ENCODE assay signal across 21 cellular contexts in the genomic region with DNA sequence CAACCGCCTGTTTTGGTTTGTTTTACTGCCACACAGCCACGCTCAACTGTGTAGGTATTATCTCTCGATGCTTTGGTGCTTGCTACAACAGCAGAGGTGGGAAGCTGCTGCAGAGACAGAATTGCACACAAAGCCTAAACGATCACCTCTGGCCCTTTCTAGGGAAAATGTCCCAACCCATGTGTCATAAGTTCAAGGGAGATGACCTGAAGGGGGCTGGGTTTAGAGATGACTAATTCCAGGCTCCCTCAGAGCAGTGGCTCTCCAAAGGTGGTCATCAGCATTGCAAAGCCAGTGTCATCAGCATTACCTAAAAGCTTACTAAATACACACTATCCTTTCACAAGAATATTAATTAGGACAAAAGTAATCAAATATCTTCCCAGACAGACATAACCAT. TPM values are rescaled to one million over a fixed set of nuclear protein-coding genes. Genes with fewer than 3 reads are reported as not detected.
DNase-seq lines count a peak whose midpoint lies in the region; ATAC-seq and TF ChIP-seq lines count a peak whose summit lies in the region.
"Had no signal": no experiment of that assay in that cellular context is flagged by ENCODE, and none has a peak within 500 bp of the region (broad histone marks: within the 10 kb centered on the region; RNA-seq: fewer than 3 reads in every experiment).

No MANE protein-coding gene starts in this region.

- no peaks in the 10 kb centered on the region for H3F3A ChIP-seq in Loucy (ENCODE audit: low read depth)

- no peak overlapping the region for H3K9ac ChIP-seq in Loucy (ENCODE audit: low read depth, low read length, poor library complexity, severe bottlenecking)
- H3K9ac ChIP-seq: BLaER1, SK-N-SH had no signal

- H3K9me3 ChIP-seq in Loucy (ENCODE audit: insufficient read depth, low read depth, low read length), result no peaks in the 10 kb centered on the region
- H3K9me3 ChIP-seq in upper lobe of right lung, result no peaks in the 10 kb centered on the region
- H3K9me3 ChIP-seq: A549, BLaER1, SK-N-SH had no signal

- peak overlapping the region; percentile 41 for H3K27ac Mint-ChIP-seq in activated naive CD8-positive, alpha-beta T cell treated with anti-CD3 and anti-CD28 coated beads, Interleukin-2, amount 50 U/mL, for 24 hours
- no peak overlapping the region for H3K27ac Mint-ChIP-seq in activated naive CD8-positive, alpha-beta T cell treated with anti-CD3 and anti-CD28 coated beads for 36 hours

- no peak for DNase-seq in activated naive CD8-positive, alpha-beta T cell treated with anti-CD3 and anti-CD28 coated beads, Interleukin-2, amount 50 U/mL, for 24 hours
- DNase-seq in activated naive CD8-positive, alpha-beta T cell treated with anti-CD3 and anti-CD28 coated beads for 36 hours, result no peak
- peak; percentile 35 for DNase-seq in kidney tubule cell (ENCODE audit: low spot score)
- DNase-seq in upper lobe of right lung, result no peak
- DNase-seq in foreskin keratinocyte, result no peak
- DNase-seq: CD8-positive, alpha-beta memory T cell; DMS53; Kasumi-1; MV-4-11; NCI-H187 treated with DMSO at 0.1 percent for 48 hours; NCI-H345; NCI-H524 treated with DMSO at 0.1 percent for 48 hours; PC-3; RPMI8226; SHP77 treated with DMSO at 0.1 percent for 48 hours; SK-N-SH had no signal

- H3K9me2 ChIP-seq in Loucy (replicated peaks; ENCODE audit: low read depth, low read length), result no peaks in the 10 kb centered on the region
- H3K9me2 ChIP-seq: SK-N-SH had no signal

- H3K4me2 ChIP-seq in Loucy (ENCODE audit: low read depth, low read length, poor library complexity, severe bottlenecking), result peak overlapping the region; percentile 78
- H3K4me2 ChIP-seq: A549, BLaER1, SK-N-SH had no signal

- TF ChIP-seq CTCF in Loucy (conservative IDR thresholded peaks at IDR 0.05; ENCODE audit: low read length) (no peak), upper lobe of right lung (IDR thresholded peaks at IDR 0.05) (no peak), foreskin keratinocyte (conservative IDR thresholded peaks at IDR 0.05) (no peak)

- peaks cover 56% of the 10 kb centered on the region for H3K4me1 Mint-ChIP-seq in activated naive CD8-positive, alpha-beta T cell treated with anti-CD3 and anti-CD28 coated beads, Interleukin-2, amount 50 U/mL, for 24 hours
- peaks cover 37% of the 10 kb centered on the region for H3K4me1 Mint-ChIP-seq in activated naive CD8-positive, alpha-beta T cell treated with anti-CD3 and anti-CD28 coated beads for 36 hours

- peaks cover 48% of the 10 kb centered on the region for H4K20me1 ChIP-seq in Loucy (ENCODE audit: insufficient read depth, low read length, poor library complexity, severe bottlenecking)

- peaks cover 89% of the 10 kb centered on the region for H3K36me3 ChIP-seq in Loucy (ENCODE audit: insufficient read depth, low read length)
- H3K36me3 ChIP-seq in upper lobe of right lung, result peaks cover 67% of the 10 kb centered on the region

- no peak overlapping the region for H2AFZ ChIP-seq in Loucy (ENCODE audit: low read length)

- peaks cover 61% of the 10 kb centered on the region for H3K36me3 Mint-ChIP-seq in activated naive CD8-positive, alpha-beta T cell treated with anti-CD3 and anti-CD28 coated beads, Interleukin-2, amount 50 U/mL, for 24 hours (ENCODE audit: low read depth)
- peaks cover 31% of the 10 kb centered on the region for H3K36me3 Mint-ChIP-seq in activated naive CD8-positive, alpha-beta T cell treated with anti-CD3 and anti-CD28 coated beads for 36 hours

- H3K27me3 ChIP-seq in Loucy (ENCODE audit: insufficient read depth, low read length, poor library complexity, severe bottlenecking) (no peaks in the 10 kb centered on the region), upper lobe of right lung (no peaks in the 10 kb centered on the region), foreskin keratinocyte (no peaks in the 10 kb centered on the region)
- H3K27me3 ChIP-seq: BLaER1 had no signal

- H3K79me2 ChIP-seq in Loucy (ENCODE audit: insufficient read depth, low read length), result peaks cover 37% of the 10 kb centered on the region

- no peak for ATAC-seq in activated naive CD8-positive, alpha-beta T cell treated with anti-CD3 and anti-CD28 coated beads, Interleukin-2, amount 50 U/mL, for 24 hours
- ATAC-seq in upper lobe of right lung, result peak; percentile 32
- ATAC-seq in foreskin keratinocyte, result no peak
- ATAC-seq in GM19395 (IDR thresholded peaks at IDR 0.05; ENCODE audit: unreplicated experiment), result no peak
- ATAC-seq: A549, PC-3 had no signal

- H3K4me3 ChIP-seq in Loucy (ENCODE audit: low read length, poor library complexity, severe bottlenecking) (peak overlapping the region; percentile 40), upper lobe of right lung (no peak overlapping the region)
- H3K4me3 ChIP-seq: A549, BLaER1 had no signal

- H3K27me3 Mint-ChIP-seq in activated naive CD8-positive, alpha-beta T cell treated with anti-CD3 and anti-CD28 coated beads, Interleukin-2, amount 50 U/mL, for 24 hours, result no peaks in the 10 kb centered on the region
- no peaks in the 10 kb centered on the region for H3K27me3 Mint-ChIP-seq in activated naive CD8-positive, alpha-beta T cell treated with anti-CD3 and anti-CD28 coated beads for 36 hours
- H3K27me3 Mint-ChIP-seq: CD8-positive, alpha-beta memory T cell; IgD-negative memory B cell had no signal

- no peak overlapping the region for H3K4me3 Mint-ChIP-seq in activated naive CD8-positive, alpha-beta T cell treated with anti-CD3 and anti-CD28 coated beads, Interleukin-2, amount 50 U/mL, for 24 hours
- no peak overlapping the region for H3K4me3 Mint-ChIP-seq in activated naive CD8-positive, alpha-beta T cell treated with anti-CD3 and anti-CD28 coated beads for 36 hours
- H3K4me3 Mint-ChIP-seq: IgD-negative memory B cell had no signal

- intact Hi-C loops in upper lobe of right lung (cut with DNase I), result no loop called here

- H3K4me1 ChIP-seq in Loucy (ENCODE audit: insufficient read depth, low read length, poor library complexity, severe bottlenecking), result peaks cover 22% of the 10 kb centered on the region
- peaks cover 22% of the 10 kb centered on the region for H3K4me1 ChIP-seq in upper lobe of right lung
- peaks cover 14% of the 10 kb centered on the region for H3K4me1 ChIP-seq in foreskin keratinocyte

- no peak overlapping the region for H3K27ac ChIP-seq in upper lobe of right lung
- H3K27ac ChIP-seq in foreskin keratinocyte, result no peak overlapping the region
- H3K27ac ChIP-seq: A549, BLaER1 had no signal

- H3K9me3 Mint-ChIP-seq in activated naive CD8-positive, alpha-beta T cell treated with anti-CD3 and anti-CD28 coated beads, Interleukin-2, amount 50 U/mL, for 24 hours, result no peaks in the 10 kb centered on the region
- H3K9me3 Mint-ChIP-seq in activated naive CD8-positive, alpha-beta T cell treated with anti-CD3 and anti-CD28 coated beads for 36 hours, result no peaks in the 10 kb centered on the region
- H3K9me3 Mint-ChIP-seq: CD8-positive, alpha-beta memory T cell; IgD-negative memory B cell had no signal

RNA-seq across cellular contexts. Expression of gene ZNF622, which starts 10.9 kb away (rescaled TPM):
- 10 to 100 TPM; 47.5 to 48.2 TPM for total RNA-seq in activated naive CD8-positive, alpha-beta T cell treated with anti-CD3 and anti-CD28 coated beads for 36 hours
- total RNA-seq in upper lobe of right lung (28.0 TPM), foreskin keratinocyte (35.8 and 38.7 TPM in 2 replicates)
- 31.9 and 34.5 TPM in 2 replicates for polyA plus RNA-seq in foreskin keratinocyte
